Comparison of ENCODE assay signal across 14 cellular contexts in genomic region chr2:237718277-237718634, GRCh38.
DNase-seq lines count a peak whose midpoint lies in the region; ATAC-seq and TF ChIP-seq lines count a peak whose summit lies in the region.
"Had no signal": no experiment of that assay in that cellular context is flagged by ENCODE, and none has a peak within 500 bp of the region (broad histone marks: within the 10 kb centered on the region; RNA-seq: fewer than 3 reads in every experiment).

No MANE protein-coding gene starts in this region.

- no peak overlapping the region for H2BK12ac ChIP-seq in neuronal stem cell (ENCODE audit: low read length)

- peak overlapping the region; percentile 50 to 89 (median 71) for H3K4me2 ChIP-seq in BLaER1 treated with 17β-estradiol and CSF1 and Interleukin-3, amounts not matched to agents 10 nM and 100 nM
- H3K4me2 ChIP-seq in IMR-90 (ENCODE audit: low read depth, low read length), result no peak overlapping the region
- H3K4me2 ChIP-seq in neuronal stem cell (ENCODE audit: insufficient read depth, low read length, poor library complexity, severe bottlenecking), result no peak overlapping the region

- no peak overlapping the region for H3K4ac ChIP-seq in IMR-90 (ENCODE audit: low read depth, low read length)
- H3K4ac ChIP-seq in neuronal stem cell (ENCODE audit: low read length), result no peak overlapping the region

- H3K9me1 ChIP-seq in IMR-90 (ENCODE audit: insufficient read depth, low read length), result peaks cover 32% of the 10 kb centered on the region

- peak overlapping the region in 9 of 11 experiments; percentile 26 to 50 (median 35); a peak in 11 of 22 replicates for H3K9ac ChIP-seq in BLaER1 treated with 17β-estradiol and CSF1 and Interleukin-3, amounts not matched to agents 10 nM and 100 nM
- H3K9ac ChIP-seq in IMR-90 (ENCODE audit: low read depth, low read length) (no peak overlapping the region), endodermal cell (ENCODE audit: extremely low read depth, low read length, poor library complexity, severe bottlenecking) (no peak overlapping the region), neuronal stem cell (ENCODE audit: low read depth, low read length, poor library complexity) (no peak overlapping the region)

- H3K4me3 ChIP-seq in BLaER1 treated with 17β-estradiol and CSF1 and Interleukin-3, amounts not matched to agents 10 nM and 100 nM, result no peak overlapping the region
- H3K4me3 ChIP-seq in IMR-90 (ENCODE audit: insufficient read depth, low read depth, low read length), result no peak overlapping the region
- H3K4me3 ChIP-seq in endodermal cell (ENCODE audit: low read length), result no peak overlapping the region
- no peak overlapping the region for H3K4me3 ChIP-seq in neuronal stem cell (ENCODE audit: low read length in 2 of 2)
- H3K4me3 ChIP-seq: left lung, vagina had no signal

- no peak for ATAC-seq in IMR-90 (ENCODE audit: low read depth)
- ATAC-seq in GM21515 (IDR thresholded peaks at IDR 0.05; ENCODE audit: unreplicated experiment), result no peak
- ATAC-seq: left lung had no signal

- H3K4me1 Mint-ChIP-seq in endodermal cell, result peaks cover 13% of the 10 kb centered on the region

- no TSS peak for BruUV-seq in IMR-90 (replicated peaks; lab: Mats Ljungman, UMichigan)

- H2AK5ac ChIP-seq in IMR-90 (ENCODE audit: low read depth, low read length), result peak overlapping the region; percentile 52
- H2AK5ac ChIP-seq in neuronal stem cell (ENCODE audit: low read depth, low read length), result no peak overlapping the region

- H4K5ac ChIP-seq in IMR-90 (ENCODE audit: low read depth, low read length), result no peak overlapping the region

- POLR2A ChIA-PET in IMR-90 (lab: Charles Lee; ENCODE audit: unreplicated experiment), result no interaction called here

- H3K9me3 Mint-ChIP-seq in endodermal cell, result no peaks in the 10 kb centered on the region

- H4K91ac ChIP-seq in IMR-90 (ENCODE audit: insufficient read depth, low read depth, low read length) (peak overlapping the region; percentile 9), neuronal stem cell (ENCODE audit: low read depth, low read length, poor library complexity) (no peak overlapping the region)

- no peak overlapping the region for H2BK120ac ChIP-seq in IMR-90 (ENCODE audit: low read depth, low read length)
- no peak overlapping the region for H2BK120ac ChIP-seq in neuronal stem cell (ENCODE audit: low read depth, low read length)

- intact Hi-C loops in IMR-90 (cut with micrococcal nuclease), result no loop called here

- H3K9me3 ChIP-seq in BLaER1 treated with 17β-estradiol and CSF1 and Interleukin-3, amounts not matched to agents 10 nM and 100 nM (replicated peaks in 1 of 11), result no peaks in the 10 kb centered on the region
- no peaks in the 10 kb centered on the region for H3K9me3 ChIP-seq in IMR-90 (ENCODE audit: control insufficient read depth, insufficient read depth, low read length)
- no peaks in the 10 kb centered on the region for H3K9me3 ChIP-seq in endodermal cell (ENCODE audit: control insufficient read depth, low read length)
- H3K9me3 ChIP-seq in neuronal stem cell (replicated peaks in 1 of 2; ENCODE audit: control insufficient read depth in 2 of 2, insufficient read depth in 1 of 2, low read depth in 1 of 2, low read length in 2 of 2), result no peaks in the 10 kb centered on the region
- H3K9me3 ChIP-seq: left lung, vagina had no signal

- H3K27ac ChIP-seq in BLaER1 treated with 17β-estradiol and CSF1 and Interleukin-3, amounts not matched to agents 10 nM and 100 nM, result peak overlapping the region; percentile 20 to 63 (median 42); a peak in 20 of 22 replicates
- H3K27ac ChIP-seq in IMR-90 (ENCODE audit: insufficient read depth, low read length) (peak overlapping the region; percentile 25; the same call in 1 of the 2 replicates), endodermal cell (ENCODE audit: low read depth, low read length) (no peak overlapping the region), neuronal stem cell (replicated peaks; ENCODE audit: low read length) (no peak overlapping the region)
- H3K27ac ChIP-seq: vagina had no signal

- no peaks in the 10 kb centered on the region for H3K27me3 Mint-ChIP-seq in endodermal cell (ENCODE audit: insufficient read depth)

- H3K56ac ChIP-seq in IMR-90 (ENCODE audit: extremely low read depth, insufficient read depth, low read length), result no peak overlapping the region

- no peak for DNase-seq in IMR-90
- peak; percentile 27 for DNase-seq in endodermal cell
- DNase-seq in neuronal stem cell (ENCODE audit: low spot score), result no peak
- DNase-seq in NCI-H226, result no peak
- DNase-seq in NK-92 treated with Interleukin-12 subunit alpha and Interleukin-12 subunit beta, amount 100 ng/mL, for 24 hours (lab: John Stamatoyannopoulos, UW), result no peak
- no peak for DNase-seq in activated gamma-delta T cell (lab: John Stamatoyannopoulos, UW)
- DNase-seq: hypothalamus; left lung; NCI-H187; NCI-H526 treated with DMSO at 0.1 percent for 48 hours; stimulated activated CD4-positive, alpha-beta T cell treated with anti-CD3 and anti-CD28 coated beads, Interleukin-4, amount 100 ng/mL, for 24 hours had no signal

- H3K36me3 ChIP-seq in BLaER1 treated with 17β-estradiol and CSF1 and Interleukin-3, amounts not matched to agents 10 nM and 100 nM, result peaks cover 43 to 75% (median 52%) of the 10 kb centered on the region in 11 experiments
- H3K36me3 ChIP-seq in IMR-90 (ENCODE audit: control insufficient read depth, insufficient read depth, low read length) (peaks cover 9% of the 10 kb centered on the region), endodermal cell (ENCODE audit: control insufficient read depth, insufficient read depth, low read length) (peaks cover 68% of the 10 kb centered on the region), neuronal stem cell (replicated peaks in 1 of 2; ENCODE audit: control insufficient read depth in 2 of 2, insufficient read depth in 2 of 2, low read length in 2 of 2) (peaks cover 0 to 3% of the 10 kb centered on the region in 2 donors)
- H3K36me3 ChIP-seq: vagina had no signal

- TF ChIP-seq CTCF in IMR-90 (conservative IDR thresholded peaks at IDR 0.05; ENCODE audit: low read depth, low read length) (no peak), endodermal cell (conservative IDR thresholded peaks at IDR 0.05) (no peak)

- H3K14ac ChIP-seq in IMR-90 (replicated peaks; ENCODE audit: low read depth, low read length), result no peak overlapping the region
- peak overlapping the region; percentile 27 for H3K14ac ChIP-seq in neuronal stem cell (ENCODE audit: low read length)

- CTCF ChIA-PET in IMR-90 (lab: Yijun Ruan, JAX), result no interaction called here

- H3K27me3 ChIP-seq in BLaER1 treated with 17β-estradiol and CSF1 and Interleukin-3, amounts not matched to agents 10 nM and 100 nM, result no peaks in the 10 kb centered on the region
- H3K27me3 ChIP-seq in IMR-90 (ENCODE audit: control insufficient read depth, insufficient read depth, low read length) (no peaks in the 10 kb centered on the region), endodermal cell (ENCODE audit: control insufficient read depth, insufficient read depth, low read length, poor library complexity, severe bottlenecking) (no peaks in the 10 kb centered on the region), neuronal stem cell (ENCODE audit: control insufficient read depth in 3 of 3, insufficient read depth in 3 of 3, low read depth in 1 of 3, low read length in 3 of 3) (no peaks in the 10 kb centered on the region)
- H3K27me3 ChIP-seq: left lung, vagina had no signal

- no peak overlapping the region for H3K18ac ChIP-seq in IMR-90 (ENCODE audit: low read depth, low read length)
- H3K18ac ChIP-seq in neuronal stem cell (ENCODE audit: low read length), result no peak overlapping the region

- 0 out of 3 replicates have a peak overlapping the region, but pooled peaks have one; percentile 19 for H2BK15ac ChIP-seq in IMR-90 (ENCODE audit: low read depth, low read length)
- no peak overlapping the region for H2BK15ac ChIP-seq in neuronal stem cell (ENCODE audit: low read length)

- peaks cover 87 to 100% (median 98%) of the 10 kb centered on the region in 11 experiments for H4K20me1 ChIP-seq in BLaER1 treated with 17β-estradiol and CSF1 and Interleukin-3, amounts not matched to agents 10 nM and 100 nM
- peaks cover 52% of the 10 kb centered on the region for H4K20me1 ChIP-seq in IMR-90 (ENCODE audit: insufficient read depth, low read length)

- no peak for TF ChIP-seq POLR2A in IMR-90 (IDR thresholded peaks at IDR 0.05; ENCODE audit: low read depth, low read length)

- no peak overlapping the region for H2AFZ ChIP-seq in IMR-90 (replicated peaks; ENCODE audit: low read length, poor library complexity)
- no peak overlapping the region for H2AFZ ChIP-seq in neuronal stem cell (ENCODE audit: low read length)

- H3K79me1 ChIP-seq in IMR-90 (ENCODE audit: low read depth in 1 of 2, low read length in 2 of 2), result peaks cover 31 to 77% of the 10 kb centered on the region in 2 experiments
- no peaks in the 10 kb centered on the region for H3K79me1 ChIP-seq in neuronal stem cell (ENCODE audit: low read depth, low read length)

- no peak overlapping the region for H2BK20ac ChIP-seq in IMR-90 (ENCODE audit: low read depth, low read length)

- peaks cover 63 to 80% (median 74%) of the 10 kb centered on the region in 10 experiments for H3K4me1 ChIP-seq in BLaER1 treated with 17β-estradiol and CSF1 and Interleukin-3, amounts not matched to agents 10 nM and 100 nM
- H3K4me1 ChIP-seq in IMR-90 (ENCODE audit: control insufficient read depth, insufficient read depth, low read length), result peaks cover 25% of the 10 kb centered on the region
- H3K4me1 ChIP-seq in endodermal cell (ENCODE audit: control insufficient read depth, insufficient read depth, low read length), result no peaks in the 10 kb centered on the region
- H3K4me1 ChIP-seq in neuronal stem cell (ENCODE audit: control insufficient read depth in 2 of 2, insufficient read depth in 1 of 2, low read depth in 1 of 2, low read length in 2 of 2), result peaks cover 10 to 16% of the 10 kb centered on the region in 2 donors

- dilution Hi-C loops in IMR-90 (cut with HindIII; ENCODE audit: low sequenced_read_pairs, unreplicated experiment), result no loop called here

- H4K8ac ChIP-seq in IMR-90 (ENCODE audit: low read depth in 2 of 2, low read length in 2 of 2) (0 out of 4 replicates have a peak overlapping the region, but pooled peaks of 1 of the 2 experiments have one; percentile 21), neuronal stem cell (ENCODE audit: low read depth, low read length) (no peak overlapping the region)

- peaks cover 15% of the 10 kb centered on the region for H3K36me3 Mint-ChIP-seq in endodermal cell (ENCODE audit: low read depth)

- H2AK9ac ChIP-seq in IMR-90 (replicated peaks; ENCODE audit: low read depth, low read length, poor library complexity), result no peak overlapping the region

- no peak overlapping the region for H3K27ac Mint-ChIP-seq in endodermal cell

- in situ Hi-C loops in IMR-90 (cut with MboI; ENCODE audit: low sequenced_read_pairs), result no loop called here

- no peak overlapping the region for H3K4me3 Mint-ChIP-seq in endodermal cell

- H3K23ac ChIP-seq in IMR-90 (ENCODE audit: low read depth, low read length) (no peak overlapping the region), neuronal stem cell (ENCODE audit: low read depth, low read length, poor library complexity) (no peak overlapping the region)

- no peak for TF ChIP-seq RAD21 in IMR-90 (IDR thresholded peaks at IDR 0.05; ENCODE audit: low read length)

- H2BK5ac ChIP-seq in IMR-90 (ENCODE audit: low read depth, low read length, poor library complexity, severe bottlenecking) (peak overlapping the region; percentile 46), neuronal stem cell (ENCODE audit: low read length) (no peak overlapping the region)

- WGBS in IMR-90 (ENCODE audit: extremely low coverage in 2 of 2, insufficient read length in 1 of 2), 2 experiments, result 100% methylated on average over 3 of the region's 9 CpGs; no CpG with 5 or more reads in 1 of the 2 experiments
- WGBS in endodermal cell (ENCODE audit: insufficient coverage in 1 of 2, insufficient read length in 1 of 2), 2 experiments, result 95 to 97% methylated on average over 9 of the region's 9 CpGs
- WGBS in neuronal stem cell (ENCODE audit: extremely low coverage in 2 of 2, insufficient read length in 2 of 2, insufficient replicate concordance in 1 of 2), 2 donors, result no CpG with 5 or more reads among the region's 9 CpGs

Comparison
In these comparisons a context has a peak if more than half of its experiments do, and no peak if none do; other contexts are left out.
1. H3K27ac ChIP-seq: peak in BLaER1 treated with 17β-estradiol and CSF1 and Interleukin-3, amounts not matched to agents 10 nM and 100 nM (11 of 11) and IMR-90 (single experiment); none in endodermal cell (single experiment) and neuronal stem cell (single experiment).
2. H3K4me2 ChIP-seq: peak in BLaER1 treated with 17β-estradiol and CSF1 and Interleukin-3, amounts not matched to agents 10 nM and 100 nM (11 of 11); none in IMR-90 (single experiment) and neuronal stem cell (single experiment).
3. H3K9ac ChIP-seq: peak in BLaER1 treated with 17β-estradiol and CSF1 and Interleukin-3, amounts not matched to agents 10 nM and 100 nM (9 of 11); none in IMR-90 (single experiment), endodermal cell (single experiment) and neuronal stem cell (single experiment).